Comparison of ENCODE assay signal across 14 cellular contexts in the genomic region with DNA sequence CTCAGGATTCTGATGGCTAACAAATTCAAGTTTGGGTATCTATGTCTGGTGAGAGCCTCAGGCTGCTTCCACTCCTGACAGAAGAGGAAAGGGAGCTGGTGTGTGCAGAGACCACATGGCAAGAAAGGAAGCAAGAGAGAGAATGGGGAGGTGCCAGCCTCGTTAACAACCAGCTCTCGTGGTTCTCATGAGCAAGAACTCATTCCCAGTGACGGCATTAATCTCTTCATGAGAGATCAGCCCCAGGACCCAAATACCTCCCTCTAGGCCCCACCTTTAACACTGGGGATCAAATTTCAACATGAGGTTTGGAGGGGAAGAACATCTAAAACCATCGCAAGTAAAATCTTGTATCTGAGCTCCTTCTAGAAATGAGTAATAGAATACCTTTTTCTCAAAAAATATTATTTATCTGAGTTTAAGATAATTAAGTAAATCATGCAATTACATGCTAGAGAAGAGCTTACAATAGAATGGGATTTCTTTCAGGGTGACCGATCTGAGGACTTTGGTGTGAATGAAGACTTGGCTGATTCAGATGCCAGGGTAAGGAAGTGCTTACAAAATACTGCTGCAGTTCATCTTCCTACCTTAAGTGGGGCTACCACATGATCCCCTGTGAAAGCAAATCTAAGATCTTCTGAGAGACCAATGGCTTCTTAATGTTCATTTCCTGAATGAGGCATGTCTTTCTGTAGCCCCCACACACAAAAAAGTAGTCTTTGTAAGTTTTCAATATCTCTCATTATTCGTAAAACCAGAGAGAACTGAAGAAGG. TPM values are rescaled to one million over a fixed set of nuclear protein-coding genes. Genes with fewer than 3 reads are reported as not detected.
DNase-seq lines count a peak whose midpoint lies in the region; ATAC-seq and TF ChIP-seq lines count a peak whose summit lies in the region.
"Had no signal": no experiment of that assay in that cellular context is flagged by ENCODE, and none has a peak within 500 bp of the region (broad histone marks: within the 10 kb centered on the region; RNA-seq: fewer than 3 reads in every experiment).

No MANE protein-coding gene starts in this region.

- peaks cover 50% of the 10 kb centered on the region for H3K4me1 Mint-ChIP-seq in activated naive CD8-positive, alpha-beta T cell (ENCODE audit: low read depth)

- H3K27me3 Mint-ChIP-seq in activated naive CD8-positive, alpha-beta T cell: no peaks in the 10 kb centered on the region

- peak; percentile 51 for ATAC-seq in HG02981 (IDR thresholded peaks at IDR 0.05; ENCODE audit: unreplicated experiment)
- ATAC-seq: heart right ventricle had no signal

- H3K9me3 Mint-ChIP-seq in activated naive CD8-positive, alpha-beta T cell (ENCODE audit: low read depth): no peaks in the 10 kb centered on the region

- no peaks in the 10 kb centered on the region for H3K27me3 ChIP-seq in WERI-Rb-1 (ENCODE audit: insufficient read depth, low read depth, severe bottlenecking)
- H3K27me3 ChIP-seq: dorsolateral prefrontal cortex, heart right ventricle, sigmoid colon had no signal

- peaks cover 44% of the 10 kb centered on the region for H3K36me3 Mint-ChIP-seq in activated naive CD8-positive, alpha-beta T cell

- H3K36me3 ChIP-seq in mesodermal cell (ENCODE audit: control insufficient read depth, insufficient read depth, low read length) (peaks cover 85% of the 10 kb centered on the region), WERI-Rb-1 (no peaks in the 10 kb centered on the region)

- H3K4me1 ChIP-seq in mesodermal cell (ENCODE audit: control insufficient read depth, insufficient read depth, low read length, poor library complexity, severe bottlenecking): no peaks in the 10 kb centered on the region

- peak overlapping the region; percentile 66 for H3K27ac Mint-ChIP-seq in activated naive CD8-positive, alpha-beta T cell

- 93 to 100% methylated on average over 1 to 2 of the region's 6 CpGs for WGBS in mesodermal cell (ENCODE audit: insufficient coverage in 2 of 2), 2 experiments

- DNase-seq in GM12865 (ENCODE audit: low read depth) (peak; percentile 22), NCI-H1417 treated with DMSO at 0.1 percent for 48 hours (lab: John Stamatoyannopoulos, UW) (no peak), WERI-Rb-1 (no peak), AG20443 (ENCODE audit: low spot score) (no peak), T1000 (lab: John Stamatoyannopoulos, UW) (no peak)
- DNase-seq: Calu3, dorsolateral prefrontal cortex, heart right ventricle, NCI-H1694 treated with DMSO at 0.1 percent for 48 hours, OCI-M1, sigmoid colon had no signal

- TF ChIP-seq CTCF in GM12865 (IDR thresholded peaks at IDR 0.05; ENCODE audit: insufficient read depth, low read depth, low read length, missing control alignments) (no peak), WERI-Rb-1 (IDR thresholded peaks at IDR 0.05; ENCODE audit: low read depth, low read length) (no peak)

- peak overlapping the region; percentile 38 for H3K4me3 Mint-ChIP-seq in activated naive CD8-positive, alpha-beta T cell

- peak overlapping the region; percentile 3 for H3K27ac ChIP-seq in mesodermal cell (ENCODE audit: low read depth, low read length, severe bottlenecking)
- no peak overlapping the region for H3K27ac ChIP-seq in WERI-Rb-1
- H3K27ac ChIP-seq: dorsolateral prefrontal cortex, heart right ventricle, sigmoid colon had no signal

- no peaks in the 10 kb centered on the region for H3K9me3 ChIP-seq in mesodermal cell (ENCODE audit: control insufficient read depth, low read length)
- no peaks in the 10 kb centered on the region for H3K9me3 ChIP-seq in WERI-Rb-1 (ENCODE audit: severe bottlenecking)
- H3K9me3 ChIP-seq: heart right ventricle, sigmoid colon had no signal

- no peak overlapping the region for H3K4me3 ChIP-seq in GM12865 (ENCODE audit: low read depth, low read length)
- H3K4me3 ChIP-seq in mesodermal cell (ENCODE audit: extremely low read depth, insufficient read depth, low read length, poor library complexity, severe bottlenecking): no peak overlapping the region
- no peak overlapping the region for H3K4me3 ChIP-seq in WERI-Rb-1 (ENCODE audit: low read depth, low read length)
- H3K4me3 ChIP-seq: dorsolateral prefrontal cortex, heart right ventricle, sigmoid colon had no signal

RNA-seq across cellular contexts. Expression of a gene that starts 11.5 kb away (rescaled TPM):
- polyA plus RNA-seq in mesodermal cell (2013, experiment 1 of 2): 1,115 TPM
- polyA plus RNA-seq in mesodermal cell (2013, experiment 2 of 2): 973 TPM
